In genomic region chr9:125143377-125144090, GRCh38 we compare ENCODE assay signal across 8 cellular contexts. TPM values are rescaled to one million over a fixed set of nuclear protein-coding genes. Genes with fewer than 3 reads are reported as not detected.
DNase-seq lines count a peak whose midpoint lies in the region; TF ChIP-seq lines count a peak whose summit lies in the region.

TSS of gene SCAI (minus strand) at chr9:125143528. CDS start at chr9:125143437, 91 bp downstream.

- peaks cover 20% of the 10 kb centered on the region for H3K4me1 ChIP-seq in osteoblast (ENCODE audit: insufficient read depth, low read length)
- peaks cover 23% of the 10 kb centered on the region for H3K4me1 ChIP-seq in thymus (ENCODE audit: control insufficient read depth, insufficient read depth, low read length)

- no peaks in the 10 kb centered on the region for H3K36me3 ChIP-seq in osteoblast (ENCODE audit: insufficient read depth, low read length)
- peaks cover 7% of the 10 kb centered on the region for H3K36me3 ChIP-seq in thymus (ENCODE audit: control insufficient read depth, insufficient read depth)

- H3K4me2 ChIP-seq in osteoblast (ENCODE audit: insufficient read depth, low read length) = peak within 1 kb of the TSS; percentile 98

- peaks cover 8% of the 10 kb centered on the region; the same call in 1 of the 2 replicates for H3K36me3 Mint-ChIP-seq in HFFc6 (ENCODE audit: low read depth)
- peaks cover 14% of the 10 kb centered on the region for H3K36me3 Mint-ChIP-seq in activated naive CD4-positive, alpha-beta T cell treated with anti-CD3 and anti-CD28 coated beads, Interleukin-2, amount 10 ng/mL, durations not matched to agents 7 days and 5 days

- H3K27me3 Mint-ChIP-seq in HFFc6 (ENCODE audit: insufficient read depth) = no peaks in the 10 kb centered on the region
- no peaks in the 10 kb centered on the region for H3K27me3 Mint-ChIP-seq in activated naive CD4-positive, alpha-beta T cell treated with anti-CD3 and anti-CD28 coated beads, Interleukin-2, amount 10 ng/mL, durations not matched to agents 7 days and 5 days

- H3K27me3 ChIP-seq in osteoblast (ENCODE audit: insufficient read depth, low read length) = no peaks in the 10 kb centered on the region
- H3K27me3 ChIP-seq in thymus (ENCODE audit: control insufficient read depth, insufficient read depth) = no peaks in the 10 kb centered on the region

- CTCF ChIA-PET in activated naive CD4-positive, alpha-beta T cell treated with anti-CD3 and anti-CD28 coated beads, Interleukin-2, amount 10 ng/mL, durations not matched to agents 7 days and 5 days (lab: Charles Lee) = interaction anchor here (0.6 to 2.1 kb wide), 11 partner anchors 16 to 372 kb away, joined by 3 to 5 read pairs (median 3); partner anchors contain the start of genes GOLGA1 and WDR38

- no peaks in the 10 kb centered on the region for H3K9me3 Mint-ChIP-seq in HFFc6
- H3K9me3 Mint-ChIP-seq in activated naive CD4-positive, alpha-beta T cell treated with anti-CD3 and anti-CD28 coated beads, Interleukin-2, amount 10 ng/mL, durations not matched to agents 7 days and 5 days = no peaks in the 10 kb centered on the region

- no peaks in the 10 kb centered on the region for H4K20me1 ChIP-seq in osteoblast (ENCODE audit: insufficient read depth, low read length)

- H3K4me3 ChIP-seq in GM08714 (ENCODE audit: low read length) (peak within 1 kb of the TSS; percentile 79), osteoblast (ENCODE audit: insufficient read depth, low read length) (peak within 1 kb of the TSS; percentile 77), thymus (ENCODE audit: low read length) (peak within 1 kb of the TSS; percentile 95)

- H3K4me3 Mint-ChIP-seq in HFFc6 = peak within 1 kb of the TSS; percentile 96
- peak within 1 kb of the TSS; percentile 90 for H3K4me3 Mint-ChIP-seq in activated naive CD4-positive, alpha-beta T cell treated with anti-CD3 and anti-CD28 coated beads, Interleukin-2, amount 10 ng/mL, durations not matched to agents 7 days and 5 days

- WGBS in thymus = 1% methylated on average over 46 of the region's 46 CpGs

- peak within 1 kb of the TSS; percentile 27 for H3K27ac Mint-ChIP-seq in HFFc6
- H3K27ac Mint-ChIP-seq in activated naive CD4-positive, alpha-beta T cell treated with anti-CD3 and anti-CD28 coated beads, Interleukin-2, amount 10 ng/mL, durations not matched to agents 7 days and 5 days = peak within 1 kb of the TSS; percentile 76

- H3K27ac ChIP-seq in osteoblast (ENCODE audit: low read depth, low read length) (no peak within 1 kb of the TSS), thymus (ENCODE audit: low read depth) (peak within 1 kb of the TSS; percentile 90)

- DNase-seq in HFFc6 (peak; percentile 99), NAMALWA (ENCODE audit: low spot score) (peak; percentile 99), SK-N-DZ (ENCODE audit: low spot score) (peak; percentile 99), glomerular visceral epithelial cell (ENCODE audit: extremely low spot score) (peak; percentile 99), osteoblast (ENCODE audit: insufficient read length, low spot score, missing footprints) (peak; percentile 99)
- peak; percentile 100 for DNase-seq in activated naive CD4-positive, alpha-beta T cell treated with anti-CD3 and anti-CD28 coated beads, Interleukin-2, amount 10 ng/mL, durations not matched to agents 7 days and 5 days

- peaks cover 2% of the 10 kb centered on the region for H3K79me2 ChIP-seq in osteoblast (ENCODE audit: insufficient read depth, low read length)

- TF ChIP-seq CTCF in HFFc6 (IDR thresholded peaks at IDR 0.05) (peak; percentile 99), osteoblast (IDR thresholded peaks at IDR 0.05; ENCODE audit: extremely low read depth, low read depth, low read length) (peak; percentile 94)

- H3K4me1 Mint-ChIP-seq in HFFc6 (ENCODE audit: low read depth) = peaks cover 42% of the 10 kb centered on the region
- peaks cover 43% of the 10 kb centered on the region for H3K4me1 Mint-ChIP-seq in activated naive CD4-positive, alpha-beta T cell treated with anti-CD3 and anti-CD28 coated beads, Interleukin-2, amount 10 ng/mL, durations not matched to agents 7 days and 5 days

- peak within 1 kb of the TSS; percentile 79 for H2AFZ ChIP-seq in osteoblast (ENCODE audit: low read length)

- H3K9me3 ChIP-seq in osteoblast (ENCODE audit: low read depth, low read length) = no peaks in the 10 kb centered on the region
- H3K9me3 ChIP-seq in thymus (ENCODE audit: control insufficient read depth) = no peaks in the 10 kb centered on the region

RNA-seq across cellular contexts. Expression of gene SCAI, which starts in this region (rescaled TPM):
- total RNA-seq in HFFc6 (2021; fragmentation: NEBNext Ultra II Directional; extraction: Animal tissue kit (Norgen Biotek cat#: 25700)) = 1 to 10 TPM; 4.7 to 7.2 (median 5.6) TPM
- polyA plus RNA-seq in SK-N-DZ (2014; cell fraction: cytosol; rRNA removed) = 6.8 and 8.8 TPM in 2 replicates
- 10.3 and 10.8 TPM in 2 replicates for polyA plus RNA-seq in SK-N-DZ (2014; cell fraction: nucleus; rRNA removed)
- 11.2 and 15.0 TPM in 2 replicates for total RNA-seq in osteoblast
- polyA plus RNA-seq in thymus = 9.4 TPM
